10 cellular contexts compared by ENCODE assay signal in genomic region chr5:10567181-10567591, GRCh38. TPM values are rescaled to one million over a fixed set of nuclear protein-coding genes. Genes with fewer than 3 reads are reported as not detected.
DNase-seq lines count a peak whose midpoint lies in the region; ATAC-seq, FAIRE-seq and TF ChIP-seq lines count a peak whose summit lies in the region.
"Had no signal": no experiment of that assay in that cellular context is flagged by ENCODE, and none has a peak within 500 bp of the region (broad histone marks: within the 10 kb centered on the region; RNA-seq: fewer than 3 reads in every experiment).

No MANE protein-coding gene starts in this region.

- H3K4me1 ChIP-seq in SJCRH30: peaks cover 14% of the 10 kb centered on the region

- H3K9me3 Mint-ChIP-seq in activated T-helper 17 cell treated with anti-CD3 and anti-CD28 coated beads, Interleukin-2, amount 50 U/mL, for 72 hours: no peaks in the 10 kb centered on the region
- no peaks in the 10 kb centered on the region for H3K9me3 Mint-ChIP-seq in neural crest cell
- H3K9me3 Mint-ChIP-seq: activated naive CD4-positive, alpha-beta T cell treated with anti-CD3 and anti-CD28 coated beads, Interleukin-2, amount 10 ng/mL, durations not matched to agents 7 days and 5 days had no signal

- no peaks in the 10 kb centered on the region for H3K36me3 ChIP-seq in SJCRH30

- H3K4me1 Mint-ChIP-seq in activated T-helper 17 cell treated with anti-CD3 and anti-CD28 coated beads, Interleukin-2, amount 50 U/mL, for 72 hours: peaks cover 17% of the 10 kb centered on the region
- H3K4me1 Mint-ChIP-seq in neural crest cell: peaks cover 9% of the 10 kb centered on the region

- DNase-seq in AML-193 (lab: John Stamatoyannopoulos, UW) (peak; percentile 28 to 54), GM12891 (ENCODE audit: insufficient read length, low spot score) (no peak), neural crest cell (ENCODE audit: low read depth, low spot score) (no peak), LoVo (ENCODE audit: low spot score) (no peak), GF-D8 (lab: John Stamatoyannopoulos, UW) (no peak), SJCRH30 (no peak)
- DNase-seq: activated naive CD4-positive, alpha-beta T cell treated with anti-CD3 and anti-CD28 coated beads, Interleukin-2, amount 10 ng/mL, durations not matched to agents 7 days and 5 days; NCI-H2081 had no signal

- no peak for TF ChIP-seq CTCF in neural crest cell (conservative IDR thresholded peaks at IDR 0.05)

- H3K27ac ChIP-seq in SJCRH30: no peak overlapping the region

- H3K9me3 ChIP-seq in SJCRH30 (replicated peaks): no peaks in the 10 kb centered on the region

- H3K27me3 Mint-ChIP-seq in activated T-helper 17 cell treated with anti-CD3 and anti-CD28 coated beads, Interleukin-2, amount 50 U/mL, for 72 hours: no peaks in the 10 kb centered on the region
- H3K27me3 Mint-ChIP-seq in neural crest cell (ENCODE audit: low read depth): peaks cover 52% of the 10 kb centered on the region

- no peak for TF ChIP-seq POLR2A in GM12891 (IDR thresholded peaks at IDR 0.05; ENCODE audit: low read depth, low read length)

- peak overlapping the region; percentile 45 for H3K27ac Mint-ChIP-seq in activated T-helper 17 cell treated with anti-CD3 and anti-CD28 coated beads, Interleukin-2, amount 50 U/mL, for 72 hours
- no peak overlapping the region for H3K27ac Mint-ChIP-seq in neural crest cell (ENCODE audit: unreplicated experiment)
- H3K27ac Mint-ChIP-seq: activated naive CD4-positive, alpha-beta T cell treated with anti-CD3 and anti-CD28 coated beads, Interleukin-2, amount 10 ng/mL, durations not matched to agents 7 days and 5 days had no signal

- H3K4me3 ChIP-seq in SJCRH30: no peak overlapping the region

- no peaks in the 10 kb centered on the region for H3K36me3 Mint-ChIP-seq in activated T-helper 17 cell treated with anti-CD3 and anti-CD28 coated beads, Interleukin-2, amount 50 U/mL, for 72 hours (ENCODE audit: low read depth)
- no peaks in the 10 kb centered on the region for H3K36me3 Mint-ChIP-seq in neural crest cell (ENCODE audit: low read depth)
- H3K36me3 Mint-ChIP-seq: activated naive CD4-positive, alpha-beta T cell treated with anti-CD3 and anti-CD28 coated beads, Interleukin-2, amount 10 ng/mL, durations not matched to agents 7 days and 5 days had no signal

- no peaks in the 10 kb centered on the region for H3K27me3 ChIP-seq in SJCRH30

- peak; percentile 22 for ATAC-seq in activated T-helper 17 cell treated with anti-CD3 and anti-CD28 coated beads, Interleukin-2, amount 50 U/mL, for 72 hours (replicated peaks)
- no peak for ATAC-seq in GM18511 (IDR thresholded peaks at IDR 0.05; ENCODE audit: unreplicated experiment)

- peak; percentile 20 for FAIRE-seq in GM12891 (lab: Jason Lieb, UNC)

- H3K4me3 Mint-ChIP-seq in activated T-helper 17 cell treated with anti-CD3 and anti-CD28 coated beads, Interleukin-2, amount 50 U/mL, for 72 hours: peak overlapping the region; percentile 94
- peak overlapping the region; percentile 54 for H3K4me3 Mint-ChIP-seq in neural crest cell
- H3K4me3 Mint-ChIP-seq: activated naive CD4-positive, alpha-beta T cell treated with anti-CD3 and anti-CD28 coated beads, Interleukin-2, amount 10 ng/mL, durations not matched to agents 7 days and 5 days had no signal

TF ChIP-seq in GM12891, 5 proteins besides CTCF, POLR2A, EP300 and RAD21:
- TF ChIP-seq POU2F2 (IDR thresholded peaks at IDR 0.05; ENCODE audit: low read depth, low read length): no peak
- no peak for TF ChIP-seq SPI1 (IDR thresholded peaks at IDR 0.05; ENCODE audit: low read depth, low read length)
- TF ChIP-seq PAX5 (IDR thresholded peaks at IDR 0.05; ENCODE audit: insufficient read depth, low read length, severe bottlenecking): no peak
- TF ChIP-seq POLR2AphosphoS5 (IDR thresholded peaks at IDR 0.05; ENCODE audit: low read depth, low read length): no peak
- no peak for TF ChIP-seq TAF1 (IDR thresholded peaks at IDR 0.05; ENCODE audit: low read depth, low read length)

RNA-seq across cellular contexts. Expression of gene ANKRD33B, which starts 3.3 kb away (rescaled TPM):
- polyA plus RNA-seq in GM12891 (2012; ENCODE audit: low read depth, missing spikeins): 27.9 TPM
- 10 to 100 TPM in 1 of 2 donors, 1 to 10 TPM in 1; 7.8 to 12.2 TPM for total RNA-seq in activated T-helper 17 cell treated with anti-CD3 and anti-CD28 coated beads, Interleukin-2, amount 50 U/mL, for 72 hours
- total RNA-seq in neural crest cell: 0.80 and 0.84 TPM in 2 replicates
- 3.5 and 4.0 TPM in 2 replicates for total RNA-seq in SJCRH30 (2014; rRNA removed; shearing (Covaris generic))

Comparison
In these comparisons a context has a peak if more than half of its experiments do, and no peak if none do; other contexts are left out.
1. DNase-seq: peak in AML-193 (2 of 2); none in GM12891 (single experiment), neural crest cell (single experiment), LoVo (single experiment), GF-D8 (single experiment) and SJCRH30 (0 of 2).